In the genomic region with DNA sequence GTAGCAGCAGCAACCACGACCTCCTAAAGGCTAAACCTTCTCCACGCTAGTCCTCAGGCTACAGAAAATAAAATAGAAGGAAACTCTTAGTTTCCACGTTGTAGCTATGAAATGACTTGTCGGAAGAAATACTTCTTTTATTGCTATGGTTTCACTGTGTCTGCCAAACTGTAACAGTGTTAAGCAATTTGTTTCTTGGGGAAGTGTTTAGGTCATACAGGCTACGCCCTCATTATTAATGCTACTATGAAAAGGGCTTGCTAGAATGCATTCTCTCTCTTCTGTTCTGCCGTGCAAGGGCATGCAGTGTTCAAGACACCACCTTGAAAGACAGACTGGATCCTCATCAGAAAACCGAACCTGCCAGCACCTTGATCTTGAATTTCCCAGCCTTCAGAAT, we compare ENCODE assay signal across 22 cellular contexts.
DNase-seq lines count a peak whose midpoint lies in the region; ATAC-seq and TF ChIP-seq lines count a peak whose summit lies in the region.
"Had no signal": no experiment of that assay in that cellular context is flagged by ENCODE, and none has a peak within 500 bp of the region (broad histone marks: within the 10 kb centered on the region; RNA-seq: fewer than 3 reads in every experiment).

No MANE protein-coding gene starts in this region.

- POLR2A ChIA-PET in MCF 10A (lab: Yijun Ruan, JAX), result no interaction called here

- intact Hi-C loops in MCF 10A (cut with micrococcal nuclease) (no loop called here), breast epithelium (cut with DNase I; ENCODE audit: low total_unique reads) (no loop called here)

- 27% methylated on average over 7 of the region's 7 CpGs for WGBS in suprapubic skin

- H3K4me1 ChIP-seq in breast epithelium (no peaks in the 10 kb centered on the region), suprapubic skin (peaks cover 8% of the 10 kb centered on the region)
- H3K4me1 ChIP-seq: right lobe of liver, upper lobe of left lung had no signal

- no peak for TF ChIP-seq EP300 in suprapubic skin (IDR thresholded peaks at IDR 0.05)

- H3K9me3 Mint-ChIP-seq in MCF 10A (ENCODE audit: unreplicated experiment), result no peaks in the 10 kb centered on the region
- H3K9me3 Mint-ChIP-seq: activated naive CD8-positive, alpha-beta T cell treated with anti-CD3 and anti-CD28 coated beads, Interleukin-2, amount 50 U/mL, for 24 hours had no signal

- no peaks in the 10 kb centered on the region for H3K9me3 ChIP-seq in breast epithelium
- H3K9me3 ChIP-seq in suprapubic skin, result no peaks in the 10 kb centered on the region
- H3K9me3 ChIP-seq: right lobe of liver, upper lobe of left lung had no signal

- H3K36me3 Mint-ChIP-seq in MCF 10A (ENCODE audit: insufficient read depth, unreplicated experiment), result no peaks in the 10 kb centered on the region

- H3K27ac ChIP-seq in breast epithelium (no peak overlapping the region), suprapubic skin (peak overlapping the region; percentile 24)
- H3K27ac ChIP-seq: right lobe of liver, upper lobe of left lung had no signal

- H3K27me3 ChIP-seq in breast epithelium (no peaks in the 10 kb centered on the region), suprapubic skin (no peaks in the 10 kb centered on the region)
- H3K27me3 ChIP-seq: upper lobe of left lung had no signal

- DNase-seq in MCF 10A (ENCODE audit: unreplicated experiment), result peak; percentile 11
- DNase-seq in breast epithelium (ENCODE audit: low spot score in 2 of 2), result no peak
- peak; percentile 25 for DNase-seq in choroid plexus epithelial cell (ENCODE audit: low read depth)
- peak; percentile 20 to 62 for DNase-seq in foreskin fibroblast
- DNase-seq in suprapubic skin (ENCODE audit: low spot score in 2 of 2), result no peak
- DNase-seq in NCI-H1436 (lab: John Stamatoyannopoulos, UW), result no peak
- DNase-seq in activated effector memory CD4-positive, alpha-beta T cell treated with Interleukin-2 at 50 U/mL for 16 hours, result no peak
- DNase-seq: 8988T; activated CD8-positive, alpha-beta memory T cell treated with anti-CD3 and anti-CD28 coated beads, Interleukin-2, amount 50 U/mL, for 4 hours; activated naive CD8-positive, alpha-beta T cell treated with anti-CD3 and anti-CD28 coated beads, Interleukin-2, amount 50 U/mL, for 24 hours; DMS79; Kasumi-1; kidney; NCI-H1105; NCI-H2081; NCI-H446 treated with DMSO at 0.1 percent for 48 hours; NK-92 treated with Interleukin-12 subunit alpha and Interleukin-12 subunit beta, amount 100 ng/mL, for 24 hours; right lobe of liver; RPMI8226; upper lobe of left lung had no signal

- no TSS peak for BruUV-seq in MCF 10A (replicated peaks; lab: Mats Ljungman, UMichigan)

- CTCF ChIA-PET in MCF 10A (lab: Yijun Ruan, JAX), result no interaction called here

- H3K27me3 Mint-ChIP-seq in MCF 10A (ENCODE audit: insufficient read depth, unreplicated experiment), result peaks cover 20% of the 10 kb centered on the region
- H3K27me3 Mint-ChIP-seq: activated naive CD8-positive, alpha-beta T cell treated with anti-CD3 and anti-CD28 coated beads, Interleukin-2, amount 50 U/mL, for 24 hours had no signal

- H3K4me3 Mint-ChIP-seq in MCF 10A (ENCODE audit: unreplicated experiment), result no peak overlapping the region
- H3K4me3 Mint-ChIP-seq: activated naive CD8-positive, alpha-beta T cell treated with anti-CD3 and anti-CD28 coated beads, Interleukin-2, amount 50 U/mL, for 24 hours had no signal

- H3K36me3 ChIP-seq in breast epithelium (no peaks in the 10 kb centered on the region), suprapubic skin (no peaks in the 10 kb centered on the region)
- H3K36me3 ChIP-seq: right lobe of liver, upper lobe of left lung had no signal

- H3K4me1 Mint-ChIP-seq in MCF 10A (ENCODE audit: insufficient read depth, unreplicated experiment), result no peaks in the 10 kb centered on the region
- H3K4me1 Mint-ChIP-seq: activated naive CD8-positive, alpha-beta T cell treated with anti-CD3 and anti-CD28 coated beads, Interleukin-2, amount 50 U/mL, for 24 hours had no signal

- TF ChIP-seq POLR2A in breast epithelium (IDR thresholded peaks at IDR 0.05) (no peak), suprapubic skin (IDR thresholded peaks at IDR 0.05) (no peak)

- H3K27ac Mint-ChIP-seq in MCF 10A (ENCODE audit: low read depth, unreplicated experiment), result no peak overlapping the region
- H3K27ac Mint-ChIP-seq: activated naive CD8-positive, alpha-beta T cell treated with anti-CD3 and anti-CD28 coated beads, Interleukin-2, amount 50 U/mL, for 24 hours had no signal

- ATAC-seq in HG02759 (IDR thresholded peaks at IDR 0.05; ENCODE audit: unreplicated experiment), result no peak
- ATAC-seq: activated naive CD8-positive, alpha-beta T cell treated with anti-CD3 and anti-CD28 coated beads, Interleukin-2, amount 50 U/mL, for 24 hours; right lobe of liver had no signal

- H3K4me3 ChIP-seq in breast epithelium (no peak overlapping the region), choroid plexus epithelial cell (ENCODE audit: low read depth, low read length) (no peak overlapping the region), foreskin fibroblast (ENCODE audit: low read depth in 1 of 2, low read length in 2 of 2) (no peak overlapping the region), suprapubic skin (peak overlapping the region; percentile 13)
- H3K4me3 ChIP-seq: lung, right lobe of liver, upper lobe of left lung had no signal

- TF ChIP-seq CTCF in MCF 10A (IDR thresholded peaks at IDR 0.05; ENCODE audit: unreplicated experiment), result no peak
- TF ChIP-seq CTCF in breast epithelium (IDR thresholded peaks at IDR 0.05), result no peak
- no peak for TF ChIP-seq CTCF in choroid plexus epithelial cell (conservative IDR thresholded peaks at IDR 0.05; ENCODE audit: low read depth, low read length)
- TF ChIP-seq CTCF in foreskin fibroblast (IDR thresholded peaks at IDR 0.05; ENCODE audit: low read depth, low read length), result no peak
- no peak for TF ChIP-seq CTCF in suprapubic skin (IDR thresholded peaks at IDR 0.05)

Comparison
In these comparisons a context has a peak if more than half of its experiments do, and no peak if none do; other contexts are left out.
1. DNase-seq: peak in MCF 10A (single experiment), choroid plexus epithelial cell (single experiment) and foreskin fibroblast (2 of 2); none in breast epithelium (0 of 2), suprapubic skin (0 of 2), NCI-H1436 (single experiment) and activated effector memory CD4-positive, alpha-beta T cell treated with Interleukin-2 at 50 U/mL for 16 hours (single experiment).